Comparison of ENCODE assay signal across 20 cellular contexts in the genomic region with DNA sequence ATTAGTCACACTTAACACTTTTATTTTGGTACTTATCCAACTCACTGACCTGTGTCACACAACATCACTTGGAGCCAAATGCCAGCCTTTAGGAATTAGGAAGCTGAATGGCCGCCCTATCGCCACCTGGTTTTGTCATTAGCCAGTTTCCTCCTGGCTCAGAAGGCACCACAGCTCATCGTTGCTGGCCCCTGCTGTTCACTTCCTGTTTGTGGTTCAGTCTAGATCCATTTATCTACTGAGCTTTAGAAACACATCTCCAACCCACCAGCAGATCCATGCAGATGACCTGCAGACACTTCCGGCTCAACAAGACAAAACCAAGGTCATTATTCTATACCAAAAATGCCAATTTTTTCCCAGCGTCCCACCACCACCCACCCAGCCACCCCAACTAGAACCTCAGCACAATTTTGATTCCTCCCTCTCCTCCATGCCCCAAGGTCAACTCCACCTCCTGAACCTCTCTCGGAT.
"Had no signal": no experiment of that assay in that cellular context is flagged by ENCODE, and none has a peak within 500 bp of the region (broad histone marks: within the 10 kb centered on the region; RNA-seq: fewer than 3 reads in every experiment).

No MANE protein-coding gene starts in this region.

- ATAC-seq: activated naive CD4-positive, alpha-beta T cell treated with anti-CD3 and anti-CD28 coated beads, Interleukin-2, amount 50 U/mL, for 72 hours; activated T-cell treated with anti-CD3 and anti-CD28 coated beads, Interleukin-2, amount 50 U/mL, for 72 hours; gastroesophageal sphincter; heart left ventricle; left lobe of liver; natural killer cell treated with Interleukin-12 subunit alpha and Interleukin-12 subunit beta and Interleukin-15 and Interleukin-18, amount 100 ng/mL, for 72 hours had no signal

- H3K27ac ChIP-seq: adrenal gland, gastroesophageal sphincter, heart left ventricle, spleen, thyroid gland, VCaP had no signal

- DNase-seq: activated CD4-positive, alpha-beta T cell treated with anti-CD3 and anti-CD28 coated beads, Interleukin-2, amount 50 U/mL, for 1 hour; activated CD4-positive, CD25-positive, alpha-beta regulatory T cell treated with anti-CD3 and anti-CD28 coated beads, Interleukin-2, amount 50 U/mL, for 72 hours; activated CD8-positive, alpha-beta memory T cell treated with anti-CD3 and anti-CD28 coated beads for 24 hours; activated CD8-positive, alpha-beta memory T cell treated with anti-CD3 and anti-CD28 coated beads, Interleukin-2, amount 50 U/mL, for 48 hours; activated gamma-delta T cell; activated T-cell treated with anti-CD3 and anti-CD28 coated beads, Interleukin-2, amount 50 U/mL, for 72 hours; adrenal gland; effector CD4-positive, alpha-beta T cell; heart left ventricle; kidney; spleen; stimulated activated CD4-positive, alpha-beta T cell treated with anti-CD3 and anti-CD28 coated beads, Interleukin-4, amount 100 ng/mL, for 4 hours; stimulated activated naive CD4-positive, alpha-beta T cell; thyroid gland had no signal

- H3K9me3 ChIP-seq: adrenal gland, gastroesophageal sphincter, heart left ventricle, spleen, thyroid gland had no signal

- H3K27me3 ChIP-seq: adrenal gland, gastroesophageal sphincter, heart left ventricle, spleen, thyroid gland had no signal

- H3K4me3 ChIP-seq: adrenal gland, gastroesophageal sphincter, heart left ventricle, lung, spleen, thyroid gland had no signal

- H3K4me1 ChIP-seq: gastroesophageal sphincter, spleen had no signal

- H3K36me3 ChIP-seq: adrenal gland, gastroesophageal sphincter, heart left ventricle, spleen, thyroid gland had no signal
